In the genomic region with DNA sequence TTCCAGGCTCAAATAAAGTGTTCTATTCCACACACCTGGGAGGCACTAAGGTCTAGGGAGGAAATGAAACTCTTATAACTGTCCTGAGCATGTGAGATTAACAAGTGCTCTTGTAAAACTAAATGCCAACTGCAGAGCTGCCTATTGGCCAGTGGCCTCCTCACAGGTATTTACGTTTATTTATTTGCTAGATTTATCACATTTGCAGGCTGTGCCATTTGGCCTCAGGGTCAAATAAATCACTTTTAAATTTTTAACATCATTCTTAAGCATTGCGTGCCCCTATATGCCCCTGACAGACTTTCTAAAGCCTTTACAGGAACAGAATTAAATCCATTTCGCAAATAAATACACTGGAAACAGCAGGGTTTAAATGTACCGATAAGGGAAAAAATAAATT, we compare ENCODE assay signal across 13 cellular contexts.
"Had no signal": no experiment of that assay in that cellular context is flagged by ENCODE, and none has a peak within 500 bp of the region (broad histone marks: within the 10 kb centered on the region; RNA-seq: fewer than 3 reads in every experiment).

No MANE protein-coding gene starts in this region.

- H3K27ac ChIP-seq: dorsolateral prefrontal cortex, vagina had no signal

- H3K36me3 ChIP-seq: vagina had no signal

- H3K27me3 ChIP-seq: dorsolateral prefrontal cortex, vagina had no signal

- ATAC-seq: activated naive CD4-positive, alpha-beta T cell treated with anti-CD3 and anti-CD28 coated beads, Interleukin-2, amount 50 U/mL, for 72 hours; activated T-cell treated with anti-CD3 and anti-CD28 coated beads, Interleukin-2, amount 50 U/mL, for 4 hours; stimulated activated naive CD8-positive, alpha-beta T cell treated with anti-CD3 and anti-CD28 coated beads, Interleukin-15, Interleukin-2, amounts not matched to agents 100 U/mL and 50 U/mL, for 24 hours had no signal

- FAIRE-seq: islet of Langerhans had no signal

- H3K27ac Mint-ChIP-seq: activated naive CD4-positive, alpha-beta T cell treated with anti-CD3 and anti-CD28 coated beads, Interleukin-2, amount 50 U/mL, for 72 hours had no signal

- DNase-seq: activated CD4-positive, alpha-beta T cell treated with anti-CD3 and anti-CD28 coated beads for 1 hour; activated CD4-positive, alpha-beta T cell treated with anti-CD3 and anti-CD28 coated beads, Interleukin-2, amount 50 U/mL, for 48 hours; activated effector memory CD4-positive, alpha-beta T cell treated with anti-CD3 and anti-CD28 coated beads, Interleukin-2, amount 50 U/mL, for 16 hours; activated T-cell treated with anti-CD3 and anti-CD28 coated beads, Interleukin-2, amount 50 U/mL, for 4 hours; amygdala; dorsolateral prefrontal cortex; head of caudate nucleus; stimulated activated CD4-positive, alpha-beta T cell treated with anti-CD3 and anti-CD28 coated beads, Interleukin-4, amount 100 ng/mL, for 1 hour; stimulated activated CD8-positive, alpha-beta memory T cell treated with anti-CD3 and anti-CD28 coated beads, Interleukin-4, amount 100 ng/mL, for 48 hours; stimulated activated naive CD8-positive, alpha-beta T cell treated with anti-CD3 and anti-CD28 coated beads, Interleukin-15, Interleukin-2, amounts not matched to agents 100 U/mL and 50 U/mL, for 24 hours had no signal

- H3K4me1 ChIP-seq: vagina had no signal

- H3K4me3 ChIP-seq: dorsolateral prefrontal cortex, vagina had no signal

- H3K9me3 ChIP-seq: vagina had no signal

- H3K4me3 Mint-ChIP-seq: activated T-cell treated with anti-CD3 and anti-CD28 coated beads, Interleukin-2, amount 50 U/mL, for 4 hours had no signal

- H3K9me3 Mint-ChIP-seq: activated naive CD4-positive, alpha-beta T cell treated with anti-CD3 and anti-CD28 coated beads, Interleukin-2, amount 50 U/mL, for 72 hours; activated T-cell treated with anti-CD3 and anti-CD28 coated beads, Interleukin-2, amount 50 U/mL, for 4 hours had no signal

- H3K36me3 Mint-ChIP-seq: activated naive CD4-positive, alpha-beta T cell treated with anti-CD3 and anti-CD28 coated beads, Interleukin-2, amount 50 U/mL, for 72 hours had no signal
